ENCODE assay signal across 22 cellular contexts in genomic region chr11:128573674-128574073, GRCh38.
"Had no signal": no experiment of that assay in that cellular context is flagged by ENCODE, and none has a peak within 500 bp of the region (broad histone marks: within the 10 kb centered on the region; RNA-seq: fewer than 3 reads in every experiment).

No MANE protein-coding gene starts in this region.

- H3K4me3 ChIP-seq: esophagus muscularis mucosa, gastroesophageal sphincter, lung, neural progenitor cell, prostate gland, right lobe of liver, thoracic aorta had no signal

- DNase-seq: effector memory CD8-positive, alpha-beta T cell; foreskin fibroblast; glutamatergic neuron; left ventricle myocardium superior; mesenchymal stem cell; midbrain; occipital lobe; right lobe of liver; stimulated activated CD4-positive, alpha-beta T cell treated with anti-CD3 and anti-CD28 coated beads, Interleukin-15, amount 100 ng/mL, for 24 hours; stimulated activated CD4-positive, alpha-beta T cell treated with anti-CD3 and anti-CD28 coated beads, Interleukin-1b, Interleukin-23, amount 100 ng/mL, for 48 hours; stimulated activated CD4-positive, alpha-beta T cell treated with anti-CD3 and anti-CD28 coated beads, Interleukin-4, amount 100 ng/mL, for 24 hours; trophoblast cell had no signal

- ATAC-seq: effector memory CD8-positive, alpha-beta T cell; gastroesophageal sphincter; left ventricle myocardium superior; natural killer cell treated with Interleukin-12 subunit alpha and Interleukin-12 subunit beta and Interleukin-15 and Interleukin-18, amount 100 ng/mL, for 72 hours; right lobe of liver; stimulated activated memory B cell treated with anti-CD40 and anti-IgM and Interleukin-4, amounts not matched to agents 10 μg/mL and 1 μg/mL and 100 μg/mL, for 72 hours had no signal

- H3K36me3 ChIP-seq: esophagus muscularis mucosa, gastroesophageal sphincter, neural progenitor cell, prostate gland, right lobe of liver, thoracic aorta had no signal

- H3K9me3 ChIP-seq: esophagus muscularis mucosa, prostate gland, right lobe of liver, thoracic aorta had no signal

- H3K4me2 ChIP-seq: neural progenitor cell had no signal

- H3K4me1 ChIP-seq: parathyroid adenoma, prostate gland, right lobe of liver had no signal

- H3K79me2 ChIP-seq: parathyroid adenoma had no signal

- H3K27me3 ChIP-seq: gastroesophageal sphincter, neural progenitor cell, right lobe of liver had no signal

- H3K27ac ChIP-seq: epithelial cell of prostate, esophagus muscularis mucosa, gastroesophageal sphincter, neural progenitor cell, parathyroid adenoma, prostate gland, right lobe of liver, thoracic aorta had no signal

- H2AFZ ChIP-seq: neural progenitor cell, parathyroid adenoma had no signal
